In genomic region chr1:81021134-81021533, GRCh38 we compare ENCODE assay signal across 2 cellular contexts.
TF ChIP-seq lines count a peak whose summit lies in the region.

No MANE protein-coding gene starts in this region.

TF ChIP-seq in SK-N-SH, 30 proteins besides CTCF, POLR2A, EP300 and RAD21 (continued from another document):
- no peak for TF ChIP-seq JUND (IDR thresholded peaks at IDR 0.05)
- no peak for TF ChIP-seq YY1 (IDR thresholded peaks at IDR 0.05; ENCODE audit: low read depth)
- TF ChIP-seq SMC3 (IDR thresholded peaks at IDR 0.05; ENCODE audit: low read depth, low read length) = no peak
- no peak for TF ChIP-seq CHD2 (IDR thresholded peaks at IDR 0.05; ENCODE audit: low read length, partially characterized antibody)
- no peak for TF ChIP-seq NRF1 (IDR thresholded peaks at IDR 0.05; ENCODE audit: low read depth, low read length)
- TF ChIP-seq TCF12 (IDR thresholded peaks at IDR 0.05) = no peak
- TF ChIP-seq RXRA (IDR thresholded peaks at IDR 0.05; ENCODE audit: borderline replicate concordance, low read depth) = no peak
- TF ChIP-seq, protein P1, sequence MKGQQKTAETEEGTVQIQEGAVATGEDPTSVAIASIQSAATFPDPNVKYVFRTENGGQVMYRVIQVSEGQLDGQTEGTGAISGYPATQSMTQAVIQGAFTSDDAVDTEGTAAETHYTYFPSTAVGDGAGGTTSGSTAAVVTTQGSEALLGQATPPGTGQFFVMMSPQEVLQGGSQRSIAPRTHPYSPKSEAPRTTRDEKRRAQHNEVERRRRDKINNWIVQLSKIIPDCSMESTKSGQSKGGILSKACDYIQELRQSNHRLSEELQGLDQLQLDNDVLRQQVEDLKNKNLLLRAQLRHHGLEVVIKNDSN (IDR thresholded peaks at IDR 0.05; ENCODE audit: borderline replicate concordance, low read depth) = no peak
- TF ChIP-seq RCOR1 (IDR thresholded peaks at IDR 0.05; ENCODE audit: low read length) = no peak

TF ChIP-seq in SK-N-SH treated with all-trans-retinoic acid at 6 μM for 48 hours, 23 proteins besides CTCF, POLR2A, EP300 and RAD21 (continued from another document):
- TF ChIP-seq PATZ1 (CRISPR knock-in tag; IDR thresholded peaks at IDR 0.05; ENCODE audit: borderline replicate concordance) (no peak), ZC3H10 (CRISPR knock-in tag; IDR thresholded peaks at IDR 0.05) (no peak), CSRNP3 (CRISPR knock-in tag; IDR thresholded peaks at IDR 0.05) (no peak), ARNTL (CRISPR knock-in tag; IDR thresholded peaks at IDR 0.05; ENCODE audit: borderline replicate concordance, low read depth) (no peak), TCF4 (CRISPR knock-in tag; IDR thresholded peaks at IDR 0.05; ENCODE audit: borderline replicate concordance) (no peak), SNAI2 (CRISPR knock-in tag; IDR thresholded peaks at IDR 0.05) (no peak), ZFP3 (CRISPR knock-in tag; IDR thresholded peaks at IDR 0.05) (no peak), ZNF8 (CRISPR knock-in tag; IDR thresholded peaks at IDR 0.05) (no peak), PPARA (CRISPR knock-in tag; IDR thresholded peaks at IDR 0.05; ENCODE audit: borderline replicate concordance) (no peak)
